Comparison of ENCODE assay signal across 1 cellular context in the genomic region with DNA sequence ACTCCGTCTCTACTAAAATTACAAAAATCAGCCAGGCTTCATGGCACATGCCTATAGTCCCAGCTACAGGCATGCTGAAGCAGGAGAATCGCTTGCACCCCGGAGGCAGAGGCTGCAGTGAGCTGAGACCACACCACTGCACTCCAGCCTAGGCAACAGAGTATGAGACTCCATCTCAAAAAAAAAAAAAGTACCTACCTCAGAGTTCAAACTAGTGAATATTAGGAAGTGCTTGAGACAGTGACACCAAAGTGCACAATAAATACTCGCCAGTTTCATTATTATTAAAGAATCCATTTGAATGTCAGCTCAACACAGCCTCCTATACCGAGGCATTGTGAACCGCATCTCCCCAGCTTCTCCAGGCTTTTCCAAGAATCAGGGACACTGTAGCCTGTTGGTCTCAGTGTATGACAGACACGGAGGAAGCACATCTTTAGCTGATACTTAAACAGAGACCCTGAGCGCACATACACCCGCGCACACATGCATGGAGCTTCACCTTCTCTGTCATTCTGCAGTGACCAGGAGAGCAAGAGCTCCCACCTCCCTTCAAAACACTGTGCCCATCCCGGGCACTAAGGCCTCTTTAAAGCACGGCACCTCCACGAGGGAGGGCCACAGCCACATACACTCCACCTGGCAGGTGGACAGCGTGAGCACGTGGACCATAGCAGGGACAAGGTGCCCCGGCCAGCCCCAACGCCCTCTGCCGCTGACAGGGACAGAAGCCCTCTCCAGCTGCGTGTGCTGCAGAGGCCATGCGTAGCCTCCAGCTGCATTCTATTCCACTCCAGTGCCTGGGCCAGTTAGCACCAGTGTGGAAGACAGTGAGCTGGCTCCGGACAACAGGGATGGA.
TF ChIP-seq lines count a peak whose summit lies in the region.

No MANE protein-coding gene starts in this region.

TF ChIP-seq in SK-N-SH, 30 proteins besides CTCF, POLR2A, EP300 and RAD21:
- TF ChIP-seq, protein P1, sequence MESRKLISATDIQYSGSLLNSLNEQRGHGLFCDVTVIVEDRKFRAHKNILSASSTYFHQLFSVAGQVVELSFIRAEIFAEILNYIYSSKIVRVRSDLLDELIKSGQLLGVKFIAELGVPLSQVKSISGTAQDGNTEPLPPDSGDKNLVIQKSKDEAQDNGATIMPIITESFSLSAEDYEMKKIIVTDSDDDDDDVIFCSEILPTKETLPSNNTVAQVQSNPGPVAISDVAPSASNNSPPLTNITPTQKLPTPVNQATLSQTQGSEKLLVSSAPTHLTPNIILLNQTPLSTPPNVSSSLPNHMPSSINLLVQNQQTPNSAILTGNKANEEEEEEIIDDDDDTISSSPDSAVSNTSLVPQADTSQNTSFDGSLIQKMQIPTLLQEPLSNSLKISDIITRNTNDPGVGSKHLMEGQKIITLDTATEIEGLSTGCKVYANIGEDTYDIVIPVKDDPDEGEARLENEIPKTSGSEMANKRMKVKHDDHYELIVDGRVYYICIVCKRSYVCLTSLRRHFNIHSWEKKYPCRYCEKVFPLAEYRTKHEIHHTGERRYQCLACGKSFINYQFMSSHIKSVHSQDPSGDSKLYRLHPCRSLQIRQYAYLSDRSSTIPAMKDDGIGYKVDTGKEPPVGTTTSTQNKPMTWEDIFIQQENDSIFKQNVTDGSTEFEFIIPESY (IDR thresholded peaks at IDR 0.05; ENCODE audit: borderline replicate concordance, low read depth): no peak
- TF ChIP-seq FOSL2 (IDR thresholded peaks at IDR 0.05; ENCODE audit: borderline replicate concordance, low read depth) (no peak), MXI1 (IDR thresholded peaks at IDR 0.05; ENCODE audit: low read depth, low read length) (no peak), POLR2AphosphoS5 (IDR thresholded peaks at IDR 0.05; ENCODE audit: low read depth, low read length) (0 out of 2 replicates have a peak, but pooled peaks have one; percentile 14), JUND (IDR thresholded peaks at IDR 0.05) (peak; percentile 6; the same call in 1 of the 2 replicates), RXRA (IDR thresholded peaks at IDR 0.05; ENCODE audit: borderline replicate concordance, low read depth) (no peak), GABPA (IDR thresholded peaks at IDR 0.05; ENCODE audit: low read depth) (no peak)
- TF ChIP-seq, protein P2, sequence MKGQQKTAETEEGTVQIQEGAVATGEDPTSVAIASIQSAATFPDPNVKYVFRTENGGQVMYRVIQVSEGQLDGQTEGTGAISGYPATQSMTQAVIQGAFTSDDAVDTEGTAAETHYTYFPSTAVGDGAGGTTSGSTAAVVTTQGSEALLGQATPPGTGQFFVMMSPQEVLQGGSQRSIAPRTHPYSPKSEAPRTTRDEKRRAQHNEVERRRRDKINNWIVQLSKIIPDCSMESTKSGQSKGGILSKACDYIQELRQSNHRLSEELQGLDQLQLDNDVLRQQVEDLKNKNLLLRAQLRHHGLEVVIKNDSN (IDR thresholded peaks at IDR 0.05; ENCODE audit: borderline replicate concordance, low read depth): no peak
- TF ChIP-seq, protein P3, sequence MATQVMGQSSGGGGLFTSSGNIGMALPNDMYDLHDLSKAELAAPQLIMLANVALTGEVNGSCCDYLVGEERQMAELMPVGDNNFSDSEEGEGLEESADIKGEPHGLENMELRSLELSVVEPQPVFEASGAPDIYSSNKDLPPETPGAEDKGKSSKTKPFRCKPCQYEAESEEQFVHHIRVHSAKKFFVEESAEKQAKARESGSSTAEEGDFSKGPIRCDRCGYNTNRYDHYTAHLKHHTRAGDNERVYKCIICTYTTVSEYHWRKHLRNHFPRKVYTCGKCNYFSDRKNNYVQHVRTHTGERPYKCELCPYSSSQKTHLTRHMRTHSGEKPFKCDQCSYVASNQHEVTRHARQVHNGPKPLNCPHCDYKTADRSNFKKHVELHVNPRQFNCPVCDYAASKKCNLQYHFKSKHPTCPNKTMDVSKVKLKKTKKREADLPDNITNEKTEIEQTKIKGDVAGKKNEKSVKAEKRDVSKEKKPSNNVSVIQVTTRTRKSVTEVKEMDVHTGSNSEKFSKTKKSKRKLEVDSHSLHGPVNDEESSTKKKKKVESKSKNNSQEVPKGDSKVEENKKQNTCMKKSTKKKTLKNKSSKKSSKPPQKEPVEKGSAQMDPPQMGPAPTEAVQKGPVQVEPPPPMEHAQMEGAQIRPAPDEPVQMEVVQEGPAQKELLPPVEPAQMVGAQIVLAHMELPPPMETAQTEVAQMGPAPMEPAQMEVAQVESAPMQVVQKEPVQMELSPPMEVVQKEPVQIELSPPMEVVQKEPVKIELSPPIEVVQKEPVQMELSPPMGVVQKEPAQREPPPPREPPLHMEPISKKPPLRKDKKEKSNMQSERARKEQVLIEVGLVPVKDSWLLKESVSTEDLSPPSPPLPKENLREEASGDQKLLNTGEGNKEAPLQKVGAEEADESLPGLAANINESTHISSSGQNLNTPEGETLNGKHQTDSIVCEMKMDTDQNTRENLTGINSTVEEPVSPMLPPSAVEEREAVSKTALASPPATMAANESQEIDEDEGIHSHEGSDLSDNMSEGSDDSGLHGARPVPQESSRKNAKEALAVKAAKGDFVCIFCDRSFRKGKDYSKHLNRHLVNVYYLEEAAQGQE (IDR thresholded peaks at IDR 0.05; ENCODE audit: low read depth, low read length): no peak
- TF ChIP-seq, protein P4, sequence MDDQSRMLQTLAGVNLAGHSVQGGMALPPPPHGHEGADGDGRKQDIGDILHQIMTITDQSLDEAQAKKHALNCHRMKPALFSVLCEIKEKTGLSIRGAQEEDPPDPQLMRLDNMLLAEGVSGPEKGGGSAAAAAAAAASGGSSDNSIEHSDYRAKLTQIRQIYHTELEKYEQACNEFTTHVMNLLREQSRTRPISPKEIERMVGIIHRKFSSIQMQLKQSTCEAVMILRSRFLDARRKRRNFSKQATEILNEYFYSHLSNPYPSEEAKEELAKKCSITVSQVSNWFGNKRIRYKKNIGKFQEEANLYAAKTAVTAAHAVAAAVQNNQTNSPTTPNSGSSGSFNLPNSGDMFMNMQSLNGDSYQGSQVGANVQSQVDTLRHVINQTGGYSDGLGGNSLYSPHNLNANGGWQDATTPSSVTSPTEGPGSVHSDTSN (IDR thresholded peaks at IDR 0.05): no peak; the same call in 1 of the 2 replicates
- TF ChIP-seq, protein P5, sequence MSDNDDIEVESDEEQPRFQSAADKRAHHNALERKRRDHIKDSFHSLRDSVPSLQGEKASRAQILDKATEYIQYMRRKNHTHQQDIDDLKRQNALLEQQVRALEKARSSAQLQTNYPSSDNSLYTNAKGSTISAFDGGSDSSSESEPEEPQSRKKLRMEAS (IDR thresholded peaks at IDR 0.05; ENCODE audit: low read depth): no peak
